In the genomic region with DNA sequence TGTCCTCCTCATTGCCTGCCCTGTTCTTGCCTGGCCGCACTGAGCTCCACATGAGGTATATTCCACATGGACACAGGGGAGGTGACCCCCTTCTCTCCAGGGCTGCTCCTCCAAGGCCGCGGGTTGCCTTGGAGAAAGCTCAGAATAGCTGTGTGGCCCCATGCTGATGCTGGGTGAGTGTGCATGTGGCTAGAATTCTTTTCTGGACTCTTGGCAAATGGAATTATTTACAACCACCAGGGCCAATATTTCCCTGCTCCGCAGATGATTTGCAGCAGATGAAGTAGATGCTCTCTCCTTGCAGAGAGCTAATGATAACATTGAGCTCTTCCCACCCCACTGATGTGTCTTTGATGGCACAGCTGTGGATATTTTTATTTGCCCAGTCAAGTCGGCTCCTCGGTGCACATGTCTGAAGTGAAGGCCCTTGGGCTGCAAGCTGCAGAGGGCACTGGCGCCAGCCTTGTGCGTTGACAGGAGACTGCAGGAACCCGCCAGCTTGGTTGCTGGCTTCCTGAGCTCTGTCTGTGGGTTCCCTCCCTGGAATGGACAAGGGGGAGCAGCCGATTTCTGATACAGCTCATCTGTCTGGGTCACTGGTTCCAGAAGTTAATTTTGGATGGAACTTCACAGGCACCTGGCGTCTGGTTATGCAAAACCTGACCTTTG, we compare ENCODE assay signal across 17 cellular contexts.
A peak's percentile ranks its signal among the peaks of the same experiment; 100 is the strongest.
DNase-seq lines count a peak whose midpoint lies in the region; ATAC-seq and TF ChIP-seq lines count a peak whose summit lies in the region.
"Had no signal": no experiment of that assay in that cellular context is flagged by ENCODE, and none has a peak within 500 bp of the region (broad histone marks: within the 10 kb centered on the region; RNA-seq: fewer than 3 reads in every experiment).

No MANE protein-coding gene starts in this region.

- H3K27me3 ChIP-seq in heart left ventricle (no peaks in the 10 kb centered on the region), skeletal muscle tissue (ENCODE audit: control insufficient read depth in 3 of 3, insufficient read depth in 3 of 3, low read length in 3 of 3) (no peaks in the 10 kb centered on the region)
- H3K27me3 ChIP-seq: MG63, tibial artery had no signal

- H3K27ac ChIP-seq in heart left ventricle (peak overlapping the region; percentile 32 to 86 (median 74)), skeletal muscle tissue (ENCODE audit: low read depth, low read length) (peak overlapping the region; percentile 38)
- H3K27ac ChIP-seq: C4-2B, tibial artery had no signal

- no peak overlapping the region for H3K4me3 ChIP-seq in heart left ventricle
- H3K4me3 ChIP-seq in skeletal muscle tissue (ENCODE audit: low read length in 3 of 3), result peak overlapping the region in 1 of 3 donors; percentile 22
- H3K4me3 ChIP-seq: MG63, smooth muscle cell, tibial artery had no signal

- intact Hi-C loops in heart left ventricle (cut with DNase I), result loop anchor here in 3 of 10 donors (1.0 to 5.0 kb wide), 3 partner anchors 74 to 151 kb away; no protein-coding TSS in a partner anchor

- DNase-seq in NCI-H1105 treated with DMSO at 0.1 percent for 48 hours (lab: John Stamatoyannopoulos, UW), result peak; percentile 39
- DNase-seq in NCI-H510A treated with DMSO at 0.1 percent for 48 hours (lab: John Stamatoyannopoulos, UW), result peak; percentile 79
- DNase-seq in heart left ventricle, result peak; percentile 30 to 80 (median 53)
- DNase-seq in NCI-H1436 treated with DMSO at 0.1 percent for 48 hours (lab: John Stamatoyannopoulos, UW), result no peak
- DNase-seq in COLO829 (ENCODE audit: low spot score), result no peak
- DNase-seq: activated CD8-positive, alpha-beta T cell treated with anti-CD3 and anti-CD28 coated beads, Interleukin-2, amount 10 ng/mL, durations not matched to agents 7 days and 5 days; central memory CD4-positive, alpha-beta T cell; effector CD8-positive, alpha-beta T cell; EL; hippocampal formation; MG63; tibial artery had no signal

- H3K9me3 ChIP-seq in heart left ventricle, result no peaks in the 10 kb centered on the region
- H3K9me3 ChIP-seq in skeletal muscle tissue (ENCODE audit: control insufficient read depth in 3 of 3, low read length in 3 of 3), result no peaks in the 10 kb centered on the region
- H3K9me3 ChIP-seq: MG63, tibial artery had no signal

- TF ChIP-seq CTCF in heart left ventricle (IDR thresholded peaks at IDR 0.05), result peak in 2 of 12 donors; percentile 5 to 7

- peak overlapping the region in 1 of 3 donors; percentile 60 for H3K9ac ChIP-seq in skeletal muscle tissue (ENCODE audit: low read depth in 1 of 3, low read length in 3 of 3)

- H3K4me1 ChIP-seq in heart left ventricle (peaks cover 0 to 41% (median 6%) of the 10 kb centered on the region in 12 donors), skeletal muscle tissue (ENCODE audit: control insufficient read depth in 3 of 3, insufficient read depth in 3 of 3, low read length in 3 of 3) (peaks cover 23 to 43% (median 41%) of the 10 kb centered on the region in 3 donors)
- H3K4me1 ChIP-seq: tibial artery had no signal

- H3K36me3 ChIP-seq in heart left ventricle (no peaks in the 10 kb centered on the region), skeletal muscle tissue (ENCODE audit: control insufficient read depth in 3 of 3, insufficient read depth in 3 of 3, low read length in 3 of 3) (no peaks in the 10 kb centered on the region)
- H3K36me3 ChIP-seq: MG63, tibial artery had no signal

- ATAC-seq in heart left ventricle (peak; percentile 56 to 74 (median 62)), GM19351 (IDR thresholded peaks at IDR 0.05; ENCODE audit: unreplicated experiment) (no peak)
- ATAC-seq: activated CD8-positive, alpha-beta T cell treated with anti-CD3 and anti-CD28 coated beads, Interleukin-2, amount 10 ng/mL, durations not matched to agents 7 days and 5 days; Panc1 had no signal

- TF ChIP-seq POLR2A in heart left ventricle (IDR thresholded peaks at IDR 0.05), result no peak

- WGBS in heart left ventricle, 4 donors, result 53 to 61% (median 59%) methylated on average over 10 to 11 of the region's 11 CpGs

Comparison
In these comparisons a context has a peak if more than half of its experiments do, and no peak if none do; other contexts are left out.
1. DNase-seq: peak in NCI-H1105 treated with DMSO at 0.1 percent for 48 hours (single experiment), NCI-H510A treated with DMSO at 0.1 percent for 48 hours (single experiment) and heart left ventricle (5 of 5); none in NCI-H1436 treated with DMSO at 0.1 percent for 48 hours (single experiment) and COLO829 (single experiment).